ENCODE assay signal across 1 cellular context in genomic region chr11:82831364-82831763, GRCh38.
TF ChIP-seq lines count a peak whose summit lies in the region.

No MANE protein-coding gene starts in this region.

TF ChIP-seq in HepG2, 621 proteins besides CTCF, POLR2A, EP300 and RAD21 (continued from another document and continues in another):
- TF ChIP-seq HNF1A (IDR thresholded peaks at IDR 0.05; ENCODE audit: low read depth) (peak; percentile 54; the same call in 1 of the 2 replicates), HNF1A (CRISPR knock-in tag; IDR thresholded peaks at IDR 0.05; ENCODE audit: borderline replicate concordance) (peak; percentile 50; the same call in 1 of the 2 replicates), MIXL1 (CRISPR knock-in tag; IDR thresholded peaks at IDR 0.05) (peak; percentile 26; the same call in 1 of the 2 replicates), BCLAF1 (IDR thresholded peaks at IDR 0.05) (no peak), USF2 (IDR thresholded peaks at IDR 0.05; ENCODE audit: low read depth, low read length) (no peak), USF2 (CRISPR knock-in tag; IDR thresholded peaks at IDR 0.05; ENCODE audit: borderline replicate concordance) (no peak), ZBTB42 (CRISPR knock-in tag; IDR thresholded peaks at IDR 0.05) (no peak), E2F5 (CRISPR knock-in tag; conservative IDR thresholded peaks at IDR 0.05) (no peak), SCMH1 (CRISPR knock-in tag; IDR thresholded peaks at IDR 0.05; ENCODE audit: borderline replicate concordance) (no peak), ZNF232 (CRISPR knock-in tag; IDR thresholded peaks at IDR 0.05; ENCODE audit: borderline replicate concordance) (no peak), MATR3 (CRISPR knock-in tag; IDR thresholded peaks at IDR 0.05) (no peak), NPAS2 (CRISPR knock-in tag; IDR thresholded peaks at IDR 0.05; ENCODE audit: borderline replicate concordance) (no peak), ATF6 (CRISPR knock-in tag; conservative IDR thresholded peaks at IDR 0.05) (no peak), ARID5B (CRISPR knock-in tag; IDR thresholded peaks at IDR 0.05) (peak; percentile 61), ZSCAN12 (CRISPR knock-in tag; IDR thresholded peaks at IDR 0.05) (no peak), NR2F1 (CRISPR knock-in tag; IDR thresholded peaks at IDR 0.05) (no peak), ZSCAN5A (CRISPR knock-in tag; IDR thresholded peaks at IDR 0.05; ENCODE audit: borderline replicate concordance) (no peak), PHF21A (CRISPR knock-in tag; IDR thresholded peaks at IDR 0.05) (no peak), ATF1 (CRISPR knock-in tag; IDR thresholded peaks at IDR 0.05) (no peak), ZNF350 (CRISPR knock-in tag; IDR thresholded peaks at IDR 0.05; ENCODE audit: borderline replicate concordance, low read depth) (no peak), MED13 (CRISPR knock-in tag; IDR thresholded peaks at IDR 0.05) (no peak), ZNF629 (CRISPR knock-in tag; conservative IDR thresholded peaks at IDR 0.05) (no peak), NFAT5 (CRISPR knock-in tag; IDR thresholded peaks at IDR 0.05) (no peak), ZNF496 (CRISPR knock-in tag; IDR thresholded peaks at IDR 0.05; ENCODE audit: insufficient replicate concordance) (no peak), ZNF431 (CRISPR knock-in tag; IDR thresholded peaks at IDR 0.05; ENCODE audit: borderline replicate concordance, low read depth) (no peak), GATAD2A (CRISPR knock-in tag; IDR thresholded peaks at IDR 0.05) (no peak), RARG (CRISPR knock-in tag; IDR thresholded peaks at IDR 0.05; ENCODE audit: low read depth) (no peak), TRAFD1 (CRISPR knock-in tag; IDR thresholded peaks at IDR 0.05; ENCODE audit: borderline replicate concordance) (no peak), GABPA (IDR thresholded peaks at IDR 0.05; ENCODE audit: low read depth, low read length) (no peak), GABPA (CRISPR knock-in tag; IDR thresholded peaks at IDR 0.05; ENCODE audit: low read depth) (peak; percentile 49)
